In genomic region chr10:7408003-7408493, GRCh38 we compare ENCODE assay signal across 8 cellular contexts. TPM values are rescaled to one million over a fixed set of nuclear protein-coding genes. Genes with fewer than 3 reads are reported as not detected.
A peak's percentile ranks its signal among the peaks of the same experiment; 100 is the strongest.
DNase-seq lines count a peak whose midpoint lies in the region; ATAC-seq and TF ChIP-seq lines count a peak whose summit lies in the region.

No MANE protein-coding gene starts in this region.

- in situ Hi-C loops in brain microvascular endothelial cell (cut with HindIII; ENCODE audit: low pct_ligation_motif_present, low sequenced_read_pairs): loop anchor here (25.0 kb wide), 1 partner anchor 296 kb away; no protein-coding TSS in a partner anchor

- no peak overlapping the region for H3K27ac ChIP-seq in SJCRH30
- H3K27ac ChIP-seq in brain microvascular endothelial cell: no peak overlapping the region

- DNase-seq in SJCRH30 (no peak), brain microvascular endothelial cell (no peak), kidney epithelial cell (ENCODE audit: low read depth) (no peak), NCI-H128 (lab: John Stamatoyannopoulos, UW; ENCODE audit: unreplicated experiment) (no peak), omental fat pad (ENCODE audit: low spot score) (no peak), SK-N-DZ (ENCODE audit: low spot score) (no peak)
- peak; percentile 51 to 62 for DNase-seq in stimulated activated CD4-positive, alpha-beta T cell treated with anti-CD3 and anti-CD28 coated beads, Interleukin-2, amount 100 ng/mL, for 24 hours

- peak overlapping the region; percentile 65 for H3K4me3 ChIP-seq in SJCRH30
- H3K4me3 ChIP-seq in brain microvascular endothelial cell (ENCODE audit: low read depth, low read length): peak overlapping the region; percentile 56
- H3K4me3 ChIP-seq in kidney epithelial cell (ENCODE audit: low read depth, low read length): peak overlapping the region; percentile 60

- TF ChIP-seq CTCF in brain microvascular endothelial cell (IDR thresholded peaks at IDR 0.05; ENCODE audit: low read depth, low read length, missing control alignments) (no peak), kidney epithelial cell (IDR thresholded peaks at IDR 0.05; ENCODE audit: insufficient read depth, low read length, poor library complexity, severe bottlenecking) (no peak), omental fat pad (IDR thresholded peaks at IDR 0.05) (no peak)

- H3K9me3 ChIP-seq in SJCRH30 (replicated peaks): no peaks in the 10 kb centered on the region

- ATAC-seq in GM21367 (IDR thresholded peaks at IDR 0.05; ENCODE audit: unreplicated experiment) (peak; percentile 1), omental fat pad (ENCODE audit: low FRiP score) (no peak)

- H3K4me1 ChIP-seq in SJCRH30: no peaks in the 10 kb centered on the region

- H3K36me3 ChIP-seq in SJCRH30 (no peaks in the 10 kb centered on the region), brain microvascular endothelial cell (replicated peaks) (no peaks in the 10 kb centered on the region), kidney epithelial cell (ENCODE audit: control insufficient read depth, insufficient read depth, low read length) (no peaks in the 10 kb centered on the region)

- H3K27me3 ChIP-seq in SJCRH30: no peaks in the 10 kb centered on the region
- peaks cover 50% of the 10 kb centered on the region for H3K27me3 ChIP-seq in brain microvascular endothelial cell (replicated peaks)
- H3K27me3 ChIP-seq in kidney epithelial cell (ENCODE audit: control insufficient read depth, insufficient read depth, low read length): peaks cover 42% of the 10 kb centered on the region

RNA-seq across cellular contexts. Expression of gene SFMBT2, which starts 2.8 kb away (rescaled TPM):
- 7.4 and 8.2 TPM in 2 replicates for total RNA-seq in SJCRH30 (2014; rRNA removed; shearing (Covaris generic))
- total RNA-seq in kidney epithelial cell (3.0 and 3.1 TPM in 2 replicates), omental fat pad (10 to 100 TPM in 2 of 4 donors, 1 to 10 TPM in 2; 6.2 to 12.0 (median 9.4) TPM)
- polyA plus RNA-seq in SK-N-DZ (2014; cell fraction: cytosol; rRNA removed): 2.3 and 2.7 TPM in 2 replicates
- 2.7 and 4.5 TPM in 2 replicates for polyA plus RNA-seq in SK-N-DZ (2014; cell fraction: nucleus; rRNA removed)

Comparison
In these comparisons a context has a peak if more than half of its experiments do, and no peak if none do; other contexts are left out.
1. DNase-seq: peak in stimulated activated CD4-positive, alpha-beta T cell treated with anti-CD3 and anti-CD28 coated beads, Interleukin-2, amount 100 ng/mL, for 24 hours (2 of 2); none in SJCRH30 (0 of 2), brain microvascular endothelial cell (single experiment), kidney epithelial cell (single experiment), NCI-H128 (single experiment), omental fat pad (single experiment) and SK-N-DZ (single experiment).
2. Peak in every context shown above with its lines, with median percentiles within 50 percentile points of each other: H3K4me3 ChIP-seq.